ENCODE assay signal across 8 cellular contexts in the genomic region with DNA sequence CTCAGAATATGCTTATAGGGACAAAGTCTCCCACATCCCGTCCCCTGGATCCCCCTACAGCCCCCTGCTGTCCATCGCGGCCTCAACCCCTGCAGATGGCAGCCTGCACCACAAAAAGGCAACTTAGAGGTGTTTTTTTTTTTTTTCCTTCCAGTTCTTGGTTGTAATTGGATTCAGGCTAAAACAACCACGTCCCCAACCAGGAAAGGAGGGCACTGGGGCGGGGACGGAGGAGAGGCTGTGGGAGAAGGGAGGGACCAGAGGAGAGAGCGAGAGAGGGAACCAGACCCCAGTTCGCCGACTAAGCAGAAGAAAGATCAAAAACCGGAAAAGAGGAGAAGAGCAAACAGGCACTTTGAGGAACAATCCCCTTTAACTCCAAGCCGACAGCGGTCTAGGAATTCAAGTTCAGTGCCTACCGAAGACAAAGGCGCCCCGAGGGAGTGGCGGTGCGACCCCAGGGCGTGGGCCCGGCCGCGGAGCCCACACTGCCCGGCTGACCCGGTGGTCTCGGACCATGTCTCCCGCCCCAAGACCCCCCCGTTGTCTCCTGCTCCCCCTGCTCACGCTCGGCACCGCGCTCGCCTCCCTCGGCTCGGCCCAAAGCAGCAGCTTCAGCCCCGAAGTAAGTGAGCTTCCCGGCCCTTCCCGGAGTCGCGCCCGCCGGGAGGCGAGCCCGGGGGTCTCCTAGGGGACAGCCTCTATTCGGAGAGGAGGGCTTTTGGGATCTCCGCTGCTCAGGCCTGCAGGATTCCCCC. TPM values are rescaled to one million over a fixed set of nuclear protein-coding genes. Genes with fewer than 3 reads are reported as not detected.
DNase-seq lines count a peak whose midpoint lies in the region; ATAC-seq and TF ChIP-seq lines count a peak whose summit lies in the region.

A gene (plus strand): TSS at position 285 of the 758 bp plus-strand sequence. CDS start 233 bp downstream, at position 518.

- peaks cover 48% of the 10 kb centered on the region for H3K4me1 Mint-ChIP-seq in dendritic cell treated with granulocyte-macrophage colony-stimulating factor and Interleukin-4, amounts not matched to agents 40 ng/mL and 50 ng/mL, for 4 days (ENCODE audit: low read depth)

- ATAC-seq in left lung, result peak; percentile 81

- peaks cover 88% of the 10 kb centered on the region for H3K36me3 Mint-ChIP-seq in dendritic cell treated with granulocyte-macrophage colony-stimulating factor and Interleukin-4, amounts not matched to agents 40 ng/mL and 50 ng/mL, for 4 days (ENCODE audit: low read depth)

- peak within 1 kb of the TSS; percentile 78 to 83 for H3K4me3 ChIP-seq in left lung

- peak within 1 kb of the TSS; percentile 100 for H3K4me3 Mint-ChIP-seq in dendritic cell treated with granulocyte-macrophage colony-stimulating factor and Interleukin-4, amounts not matched to agents 40 ng/mL and 50 ng/mL, for 4 days

- no peak for TF ChIP-seq CTCF in left lung (IDR thresholded peaks at IDR 0.05)

- H3K27me3 ChIP-seq in left lung, result peaks cover 0 to 18% of the 10 kb centered on the region in 2 donors

- H3K27ac ChIP-seq in left lung, result peak within 1 kb of the TSS; percentile 85 to 95

- H3K27ac Mint-ChIP-seq in dendritic cell treated with granulocyte-macrophage colony-stimulating factor and Interleukin-4, amounts not matched to agents 40 ng/mL and 50 ng/mL, for 4 days, result peak within 1 kb of the TSS; percentile 93

- H3K36me3 ChIP-seq in left lung, result peaks cover 0 to 35% of the 10 kb centered on the region in 2 donors

- no peaks in the 10 kb centered on the region for H3K9me3 ChIP-seq in left lung

- H3K9me3 Mint-ChIP-seq in dendritic cell treated with granulocyte-macrophage colony-stimulating factor and Interleukin-4, amounts not matched to agents 40 ng/mL and 50 ng/mL, for 4 days, result no peaks in the 10 kb centered on the region

- DNase-seq in EH (ENCODE audit: low read depth) (peak; percentile 96), NCI-H226 (peak; percentile 24), left lung (peak; percentile 77 to 83), stromal cell of bone marrow (ENCODE audit: low read depth) (peak; percentile 92), OCI-M1 (lab: John Stamatoyannopoulos, UW) (no peak)
- no peak for DNase-seq in activated CD4-positive, CD25-positive, alpha-beta regulatory T cell treated with anti-CD3 and anti-CD28 coated beads, Interleukin-2, amount 50 U/mL, for 72 hours
- no peak for DNase-seq in activated CD4-positive, alpha-beta T cell treated with anti-CD3 and anti-CD28 coated beads for 48 hours

- peaks cover 2% of the 10 kb centered on the region for H3K27me3 Mint-ChIP-seq in dendritic cell treated with granulocyte-macrophage colony-stimulating factor and Interleukin-4, amounts not matched to agents 40 ng/mL and 50 ng/mL, for 4 days

- peaks cover 0 to 51% of the 10 kb centered on the region in 2 donors for H3K4me1 ChIP-seq in left lung

- intact Hi-C loops in dendritic cell treated with granulocyte-macrophage colony-stimulating factor and Interleukin-4, amounts not matched to agents 40 ng/mL and 50 ng/mL, for 4 days (cut with micrococcal nuclease), result no loop called here
- intact Hi-C loops in left lung (cut with DNase I), result no loop called here

RNA-seq across cellular contexts. Expression of the gene that starts here (rescaled TPM):
- 100 to 1,000 TPM; 201 to 225 TPM for total RNA-seq in left lung

Comparison
In these comparisons a context has a peak if more than half of its experiments do, and no peak if none do; other contexts are left out.
1. DNase-seq: peak in EH (single experiment), NCI-H226 (single experiment), left lung (2 of 2) and stromal cell of bone marrow (single experiment); none in activated CD4-positive, CD25-positive, alpha-beta regulatory T cell treated with anti-CD3 and anti-CD28 coated beads, Interleukin-2, amount 50 U/mL, for 72 hours (single experiment), activated CD4-positive, alpha-beta T cell treated with anti-CD3 and anti-CD28 coated beads for 48 hours (single experiment) and OCI-M1 (single experiment).